Comparison of ENCODE assay signal across 11 cellular contexts in the genomic region with DNA sequence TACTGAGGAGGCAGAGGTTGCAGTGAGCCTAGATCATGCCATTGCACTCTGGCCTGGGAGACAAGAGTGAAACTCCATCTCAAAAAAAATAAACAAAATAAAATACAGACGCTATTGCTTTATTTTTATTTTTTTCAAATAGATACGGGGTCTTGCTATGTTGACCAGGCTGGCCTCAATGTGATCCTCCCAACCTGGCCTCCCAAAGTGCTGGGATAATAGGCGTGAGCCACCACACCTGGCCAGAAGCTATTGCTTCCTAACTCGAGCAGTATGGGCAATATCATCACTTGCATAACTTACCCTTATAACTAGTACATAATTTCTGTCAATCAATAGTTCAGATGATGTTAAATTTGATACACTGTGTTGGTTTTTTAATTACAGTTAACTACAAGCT. TPM values are rescaled to one million over a fixed set of nuclear protein-coding genes. Genes with fewer than 3 reads are reported as not detected.
DNase-seq lines count a peak whose midpoint lies in the region; ATAC-seq, FAIRE-seq and TF ChIP-seq lines count a peak whose summit lies in the region.
"Had no signal": no experiment of that assay in that cellular context is flagged by ENCODE, and none has a peak within 500 bp of the region (broad histone marks: within the 10 kb centered on the region; RNA-seq: fewer than 3 reads in every experiment).

No MANE protein-coding gene starts in this region.

- H3K4me3 ChIP-seq in AG09309 (ENCODE audit: control insufficient read depth, low read depth, low read length) (peak overlapping the region; percentile 92), HUES64 (ENCODE audit: low read length) (0 out of 2 replicates have a peak overlapping the region, but pooled peaks have one; percentile 88), GM12878 (peak overlapping the region; percentile 91; the same call in 1 of the 2 replicates), muscle layer of duodenum (ENCODE audit: low read depth in 1 of 2, low read length in 2 of 2) (peak overlapping the region in 1 of 2 donors; percentile 97)

- H4K20me1 ChIP-seq in GM12878 (ENCODE audit: control insufficient read depth, insufficient read depth), result no peaks in the 10 kb centered on the region

- H3K27me3 ChIP-seq in HUES64 (ENCODE audit: insufficient read depth, low read length) (no peaks in the 10 kb centered on the region), GM12878 (replicated peaks in 1 of 2; ENCODE audit: control insufficient read depth in 2 of 2, insufficient read depth in 2 of 2, low read length in 1 of 2) (no peaks in the 10 kb centered on the region), muscle layer of duodenum (ENCODE audit: low read depth, low read length) (no peaks in the 10 kb centered on the region)

- RAD21 ChIA-PET in GM12878 (lab: Charles Lee; ENCODE audit: unreplicated experiment), result no interaction called here

- no peak for TF ChIP-seq RAD21 in GM12878 (IDR thresholded peaks at IDR 0.05; ENCODE audit: insufficient read depth, low read depth, low read length)

- no TSS peak for BruUV-seq in GM12878 (replicated peaks; lab: Mats Ljungman, UMichigan)

- H3K4me1 ChIP-seq in HUES64 (ENCODE audit: insufficient read depth, low read length), result peaks cover 13% of the 10 kb centered on the region
- H3K4me1 ChIP-seq in GM12878 (ENCODE audit: control insufficient read depth, insufficient read depth, low read length), result no peaks in the 10 kb centered on the region; the same call in 1 of the 2 replicates
- peaks cover 17 to 46% of the 10 kb centered on the region in 2 donors for H3K4me1 ChIP-seq in muscle layer of duodenum (ENCODE audit: control insufficient read depth in 1 of 2, insufficient read depth in 2 of 2, low read length in 2 of 2)

- SMC1A ChIA-PET in GM12878 (lab: Charles Lee; ENCODE audit: uncharacterized antibody, unreplicated experiment), result interaction anchor here (0.8 to 1.6 kb wide), 6 partner anchors 8 to 206 kb away, joined by 3 to 4 read pairs (median 4); no protein-coding TSS in a partner anchor

- H3K79me2 ChIP-seq in GM12878 (ENCODE audit: control insufficient read depth, insufficient read depth, low read length), result peaks cover 88% of the 10 kb centered on the region

- intact Hi-C loops in GM12878 (cut with micrococcal nuclease; ENCODE audit: unreplicated experiment), result no loop called here

- in situ Hi-C loops in GM12878 (cut with MboI), result no loop called here

- FAIRE-seq in GM12878 (lab: Jason Lieb, UNC), result no peak

- H3K4me2 ChIP-seq in GM12878 (ENCODE audit: control insufficient read depth, insufficient read depth), result 0 out of 2 replicates have a peak overlapping the region, but pooled peaks have one; percentile 28

- POLR2A ChIA-PET in GM12878 (lab: Charles Lee), result interaction anchor here (0.5 to 0.7 kb wide), 4 partner anchors 19 to 941 kb away, joined by 3 to 4 read pairs (median 4); no protein-coding TSS in a partner anchor

- CTCF ChIA-PET in GM12878 (lab: Yijun Ruan, JAX), result interaction anchor here (1.0 to 2.8 kb wide), 5 partner anchors 11 to 232 kb away, joined by 3 to 8 read pairs (median 5); a partner anchor contains a TSS

- DNase-seq in AG09309 (ENCODE audit: low read depth) (no peak), GM12878 (ENCODE audit: low read depth, low spot score) (no peak), HUDEP-2 (lab: John Stamatoyannopoulos, UW; ENCODE audit: unreplicated experiment in 76 of 76) (no peak), DMS 273 (lab: John Stamatoyannopoulos, UW; ENCODE audit: unreplicated experiment) (no peak), T-helper 9 cell (no peak)
- no peak for DNase-seq in stimulated activated CD4-positive, alpha-beta T cell treated with anti-CD3 and anti-CD28 coated beads, Interleukin-4, amount 100 ng/mL, for 24 hours
- DNase-seq: activated gamma-delta T cell treated with Interleukin-2 at 50 U/mL for 16 hours, Kasumi-1, NCI-H510A had no signal

- no peaks in the 10 kb centered on the region for H3K9me3 ChIP-seq in HUES64 (ENCODE audit: insufficient read depth, low read depth, low read length)
- H3K9me3 ChIP-seq in GM12878 (replicated peaks; ENCODE audit: control insufficient read depth, insufficient read depth, low read length), result no peaks in the 10 kb centered on the region
- H3K9me3 ChIP-seq in muscle layer of duodenum (ENCODE audit: control insufficient read depth in 1 of 2, low read length in 2 of 2), result no peaks in the 10 kb centered on the region

- no peak overlapping the region for H3K9ac ChIP-seq in HUES64 (ENCODE audit: low read depth, low read length)
- no peak overlapping the region for H3K9ac ChIP-seq in GM12878 (ENCODE audit: control insufficient read depth, insufficient read depth, low read length)

- H3K27ac ChIP-seq in HUES64 (ENCODE audit: low read depth, low read length), result no peak overlapping the region
- H3K27ac ChIP-seq in GM12878 (ENCODE audit: control insufficient read depth, insufficient read depth), result no peak overlapping the region
- H3K27ac ChIP-seq in muscle layer of duodenum (ENCODE audit: low read length), result peak overlapping the region; percentile 100

- no peak for ATAC-seq in GM12878

- TF ChIP-seq CTCF in AG09309 (IDR thresholded peaks at IDR 0.05; ENCODE audit: control insufficient read depth, insufficient read depth, low read depth, low read length, missing control alignments), result no peak
- TF ChIP-seq CTCF in GM12878 (IDR thresholded peaks at IDR 0.05 in 2 of 3, conservative IDR thresholded peaks at IDR 0.05 in 1 of 3; ENCODE audit: control insufficient read depth in 2 of 3, extremely low read depth in 1 of 3, insufficient read depth in 1 of 3, low read depth in 3 of 3, low read length in 3 of 3), result no peak

- TF ChIP-seq POLR2A in GM12878 (IDR thresholded peaks at IDR 0.05; ENCODE audit: low read depth, low read length), result no peak

- H2AFZ ChIP-seq in GM12878 (ENCODE audit: control insufficient read depth, low read depth, low read length), result no peak overlapping the region

- 96% methylated on average over 4 of the region's 4 CpGs for WGBS in HUES64
- 90% methylated on average over 4 of the region's 4 CpGs for WGBS in GM12878 (ENCODE audit: insufficient coverage, insufficient replicate concordance, low lambda C conversion rate, missing lambda C conversion rate)

- no peak for TF ChIP-seq EP300 in GM12878 (IDR thresholded peaks at IDR 0.05; ENCODE audit: borderline replicate concordance in 1 of 2, control insufficient read depth in 1 of 2, low read depth in 2 of 2, low read length in 2 of 2)

- peaks cover 34% of the 10 kb centered on the region for H3K36me3 ChIP-seq in HUES64 (ENCODE audit: insufficient read depth, low read length)
- peaks cover 0 to 2% of the 10 kb centered on the region in 2 experiments; a peak in 1 of 4 replicates for H3K36me3 ChIP-seq in GM12878 (ENCODE audit: control insufficient read depth in 2 of 2, insufficient read depth in 2 of 2, low read length in 1 of 2)
- peaks cover 0 to 17% of the 10 kb centered on the region in 2 donors for H3K36me3 ChIP-seq in muscle layer of duodenum (ENCODE audit: control insufficient read depth in 1 of 2, insufficient read depth in 2 of 2, low read length in 2 of 2)

RNA-seq across cellular contexts. Expression of a gene that starts 3.0 kb away (rescaled TPM):
- 142 TPM for polyA plus RNA-seq in HUES64 (2013, experiment 1 of 2)
- polyA plus RNA-seq in HUES64 (2013, experiment 2 of 2), result 144 TPM
- 19.6 and 20.3 TPM in 2 replicates for total RNA-seq in GM12878 (2013; cell fraction: nucleolus; rRNA removed)
- total RNA-seq in GM12878 (2014; rRNA removed), result 70.3 and 80.2 TPM in 2 replicates
- 74.8 and 78.4 TPM in 2 replicates for total RNA-seq in GM12878 (2014; rRNA removed; fragmentation: Illumina TruSeq; extraction: Trizol)
- 65.6 and 66.2 TPM in 2 replicates for total RNA-seq in GM12878 (2021)
- polyA plus RNA-seq in GM12878 (2011; ENCODE audit: low read depth), result 72.1 TPM
- 122 and 173 TPM in 2 replicates for polyA plus RNA-seq in GM12878 (2011; rRNA removed)
- 77.5 and 80.1 TPM in 2 replicates for polyA plus RNA-seq in GM12878 (2011; cell fraction: cytosol; rRNA removed)
- 40.6 and 41.4 TPM in 2 replicates for polyA plus RNA-seq in GM12878 (2011; cell fraction: nucleus; rRNA removed)
- polyA plus RNA-seq in GM12878 (2012), result 110 and 114 TPM in 2 replicates
- 133 and 164 TPM in 2 replicates for polyA plus RNA-seq in GM12878 (2014; fragmentation: Illumina TruSeq; extraction: Trizol)
- 100 to 1,000 TPM; 166 to 283 TPM for polyA plus RNA-seq in GM12878 (2014; fragmentation: Nextera tagmentation; extraction: Ambion mirVana)
- polyA plus RNA-seq in GM12878 (2014; rRNA removed), result 76.8 and 82.5 TPM in 2 replicates
- polyA plus RNA-seq in GM12878 (2016; fragmentation: Nextera tagmentation; extraction: Ambion mirVana), result 100 to 1,000 TPM; 201 to 203 TPM
- polyA minus RNA-seq in GM12878 (2011; rRNA and poly(A)+ RNA removed), result 72.1 and 96.6 TPM in 2 replicates
- polyA minus RNA-seq in GM12878 (2011; cell fraction: cytosol; rRNA and poly(A)+ RNA removed), result 35.2 and 38.9 TPM in 2 replicates
- 59.5 and 88.8 TPM in 2 replicates for polyA minus RNA-seq in GM12878 (2011; cell fraction: nucleus; rRNA and poly(A)+ RNA removed)

RNA-seq across cellular contexts. Expression of a gene that starts 38.1 kb away (rescaled TPM):
- polyA plus RNA-seq in HUES64 (2013, experiment 1 of 2), result 9.1 TPM
- polyA plus RNA-seq in HUES64 (2013, experiment 2 of 2), result 10.2 TPM
- total RNA-seq in GM12878 (2013; cell fraction: nucleolus; rRNA removed), result 33.1 and 33.3 TPM in 2 replicates
- 20.5 and 22.4 TPM in 2 replicates for total RNA-seq in GM12878 (2014; rRNA removed)
- 10.7 TPM in 2 replicates for total RNA-seq in GM12878 (2014; rRNA removed; fragmentation: Illumina TruSeq; extraction: Trizol)
- 23.0 and 26.1 TPM in 2 replicates for total RNA-seq in GM12878 (2021)
- 3.0 TPM for polyA plus RNA-seq in GM12878 (2011; ENCODE audit: low read depth)
- 15.7 and 18.3 TPM in 2 replicates for polyA plus RNA-seq in GM12878 (2011; rRNA removed)
- 18.9 and 22.9 TPM in 2 replicates for polyA plus RNA-seq in GM12878 (2011; cell fraction: cytosol; rRNA removed)
- polyA plus RNA-seq in GM12878 (2011; cell fraction: nucleus; rRNA removed), result 11.1 and 15.4 TPM in 2 replicates
- polyA plus RNA-seq in GM12878 (2012), result 6.9 and 7.5 TPM in 2 replicates
- polyA plus RNA-seq in GM12878 (2014; fragmentation: Illumina TruSeq; extraction: Trizol), result 10.2 and 11.2 TPM in 2 replicates
- 10 to 100 TPM in 1 of 2 experiments, 1 to 10 TPM in 1; 3.0 to 10.1 TPM for polyA plus RNA-seq in GM12878 (2014; fragmentation: Nextera tagmentation; extraction: Ambion mirVana)
- polyA plus RNA-seq in GM12878 (2014; rRNA removed), result 16.5 and 17.3 TPM in 2 replicates
- polyA plus RNA-seq in GM12878 (2016; fragmentation: Nextera tagmentation; extraction: Ambion mirVana), result 10 to 100 TPM; 20.8 to 20.9 TPM
- polyA minus RNA-seq in GM12878 (2011; rRNA and poly(A)+ RNA removed), result 37.7 and 42.8 TPM in 2 replicates
- polyA minus RNA-seq in GM12878 (2011; cell fraction: cytosol; rRNA and poly(A)+ RNA removed), result 20.2 and 21.3 TPM in 2 replicates
- 16.9 and 30.1 TPM in 2 replicates for polyA minus RNA-seq in GM12878 (2011; cell fraction: nucleus; rRNA and poly(A)+ RNA removed)

RNA-seq across cellular contexts. Expression of a gene that starts 50.0 kb away (rescaled TPM):
- under 0.01 TPM for polyA plus RNA-seq in HUES64 (2013, experiment 1 of 2)
- 0.06 TPM for polyA plus RNA-seq in HUES64 (2013, experiment 2 of 2)
- total RNA-seq in GM12878 (2013; cell fraction: nucleolus; rRNA removed), result 0.25 and 0.47 TPM in 2 replicates
- total RNA-seq in GM12878 (2014; rRNA removed), result under 0.01 and 0.11 TPM in 2 replicates
- 0.05 and 0.09 TPM in 2 replicates for total RNA-seq in GM12878 (2014; rRNA removed; fragmentation: Illumina TruSeq; extraction: Trizol)
- 0.05 and 0.19 TPM in 2 replicates for total RNA-seq in GM12878 (2021)
- 0.05 TPM for polyA plus RNA-seq in GM12878 (2011; ENCODE audit: low read depth)
- 0.05 and 0.27 TPM in 2 replicates for polyA plus RNA-seq in GM12878 (2011; rRNA removed)
- not detected in 2 replicates for polyA plus RNA-seq in GM12878 (2011; cell fraction: cytosol; rRNA removed)
- 0.01 and 0.04 TPM in 2 replicates for polyA plus RNA-seq in GM12878 (2011; cell fraction: nucleus; rRNA removed)
- 0.15 TPM in 1 of 2 replicates, not detected in the other for polyA plus RNA-seq in GM12878 (2012)
- polyA plus RNA-seq in GM12878 (2014; fragmentation: Illumina TruSeq; extraction: Trizol), result 0.10 and 0.13 TPM in 2 replicates
- polyA plus RNA-seq in GM12878 (2014; fragmentation: Nextera tagmentation; extraction: Ambion mirVana), result under 1 TPM; 0.10 to 0.16 TPM
- 0.03 and 0.06 TPM in 2 replicates for polyA plus RNA-seq in GM12878 (2014; rRNA removed)
- polyA plus RNA-seq in GM12878 (2016; fragmentation: Nextera tagmentation; extraction: Ambion mirVana), result under 1 TPM; 0.07 to 0.35 TPM
- 0.05 and 0.07 TPM in 2 replicates for polyA minus RNA-seq in GM12878 (2011; rRNA and poly(A)+ RNA removed)
- not detected in 2 replicates for polyA minus RNA-seq in GM12878 (2011; cell fraction: cytosol; rRNA and poly(A)+ RNA removed)
- polyA minus RNA-seq in GM12878 (2011; cell fraction: nucleus; rRNA and poly(A)+ RNA removed), result 0.10 and 0.12 TPM in 2 replicates
